16 cellular contexts compared by ENCODE assay signal in genomic region chr14:104709387-104710019, GRCh38.
"Had no signal": no experiment of that assay in that cellular context is flagged by ENCODE, and none has a peak within 500 bp of the region (broad histone marks: within the 10 kb centered on the region; RNA-seq: fewer than 3 reads in every experiment).

No MANE protein-coding gene starts in this region.

- H3K4me2 ChIP-seq: smooth muscle cell had no signal

- H3K4me3 ChIP-seq: body of pancreas, mucosa of descending colon, sigmoid colon, smooth muscle cell had no signal

- DNase-seq: activated CD4-positive, alpha-beta T cell treated with anti-CD3 and anti-CD28 coated beads, Interleukin-2, amount 10 ng/mL, durations not matched to agents 7 days and 5 days; activated CD8-positive, alpha-beta T cell treated with anti-CD3 and anti-CD28 coated beads for 36 hours; activated naive CD4-positive, alpha-beta T cell treated with anti-CD3 and anti-CD28 coated beads, Interleukin-2, amount 10 ng/mL, durations not matched to agents 7 days and 5 days; activated T-cell treated with anti-CD3 and anti-CD28 coated beads for 4 hours; dermis blood vessel endothelial cell; mesendoderm; nephron progenitor cell; sigmoid colon; stimulated activated CD4-positive, alpha-beta T cell treated with anti-CD3 and anti-CD28 coated beads, Interleukin-15, amount 100 ng/mL, for 24 hours; stimulated activated CD8-positive, alpha-beta memory T cell treated with anti-CD3 and anti-CD28 coated beads, Interleukin-4, amount 100 ng/mL, for 48 hours had no signal

- H2AFZ ChIP-seq: parathyroid adenoma had no signal

- H3K27me3 ChIP-seq: body of pancreas, sigmoid colon had no signal

- H3K27ac ChIP-seq: body of pancreas, parathyroid adenoma, sigmoid colon, WERI-Rb-1 had no signal

- H3K4me1 ChIP-seq: body of pancreas, parathyroid adenoma had no signal

- H3K9ac ChIP-seq: parathyroid adenoma had no signal

- FAIRE-seq: frontal cortex had no signal

- H3K9me3 ChIP-seq: body of pancreas, mucosa of descending colon, sigmoid colon had no signal
